In the genomic region with DNA sequence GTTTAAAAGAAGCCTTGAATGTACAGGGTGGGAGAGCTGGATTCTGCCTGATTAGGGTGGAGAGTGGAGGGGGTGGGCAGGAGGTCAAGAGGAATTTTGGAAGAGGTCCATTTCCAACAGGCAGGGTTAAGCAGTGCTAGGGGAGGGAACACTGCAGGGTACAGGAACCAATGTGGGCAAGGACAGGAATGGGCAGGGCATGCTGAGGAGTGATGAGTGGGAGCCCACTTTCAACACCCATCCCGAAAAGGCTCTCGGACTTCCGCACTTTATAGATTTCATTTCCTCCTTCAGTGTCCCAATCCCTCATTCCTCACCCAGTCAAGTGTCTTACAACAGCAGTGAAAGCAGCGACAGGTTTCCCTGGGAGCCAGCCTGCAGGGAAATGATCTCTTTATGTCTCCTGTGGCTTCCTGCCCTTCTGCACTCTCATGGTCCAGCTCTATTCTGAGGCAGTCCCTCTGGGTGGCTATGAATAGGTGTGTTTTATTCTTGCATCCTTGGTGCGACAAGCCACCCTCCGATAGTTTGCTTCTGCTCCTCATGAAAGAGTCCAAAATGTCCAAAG, we compare ENCODE assay signal across 35 cellular contexts.
"Had no signal": no experiment of that assay in that cellular context is flagged by ENCODE, and none has a peak within 500 bp of the region (broad histone marks: within the 10 kb centered on the region; RNA-seq: fewer than 3 reads in every experiment).

No MANE protein-coding gene starts in this region.

- H3K4me3 Mint-ChIP-seq: activated CD4-positive, alpha-beta T cell treated with anti-CD3 and anti-CD28 coated beads, Interleukin-2, amount 10 ng/mL, durations not matched to agents 7 days and 5 days; activated CD8-positive, alpha-beta T cell treated with anti-CD3 and anti-CD28 coated beads, Interleukin-2, amount 10 ng/mL, durations not matched to agents 7 days and 5 days; activated naive CD4-positive, alpha-beta T cell treated with anti-CD3 and anti-CD28 coated beads for 36 hours; activated T-cell treated with anti-CD3 and anti-CD28 coated beads, Interleukin-2, amount 50 U/mL, for 4 hours; activated T-helper 1 cell treated with anti-CD3 and anti-CD28 coated beads, Interleukin-12 subunit alpha, Interleukin-12 subunit beta, Interleukin-2, Interleukin-4 antibody, amounts not matched to agents 30 ng/mL and 10 ng/mL and 1 ng/mL, durations not matched to agents 14 hours and 24 hours and 36 hours; T-cell had no signal

- DNase-seq: activated CD4-positive, alpha-beta T cell treated with anti-CD3 and anti-CD28 coated beads for 1 hour; activated CD4-positive, alpha-beta T cell treated with anti-CD3 and anti-CD28 coated beads, Interleukin-2, amount 10 ng/mL, durations not matched to agents 7 days and 5 days; activated CD4-positive, alpha-beta T cell treated with anti-CD3 and anti-CD28 coated beads, Interleukin-2, amount 50 U/mL, for 48 hours; activated CD4-positive, CD25-positive, alpha-beta regulatory T cell; activated CD8-positive, alpha-beta T cell treated with anti-CD3 and anti-CD28 coated beads, Interleukin-2, amount 10 ng/mL, durations not matched to agents 7 days and 5 days; activated gamma-delta T cell treated with Interleukin-2 at 50 U/mL for 16 hours; activated naive CD4-positive, alpha-beta T cell treated with anti-CD3 and anti-CD28 coated beads for 36 hours; activated T-cell treated with anti-CD3 and anti-CD28 coated beads, Interleukin-2, amount 50 U/mL, for 4 hours; adrenal gland; body of pancreas; cerebellar nuclear complex; MM.1S; NCI-H1092 treated with DMSO at 0.1 percent for 48 hours; NCI-H1417; NCI-H146; NCI-H187; NCI-H2029 treated with DMSO at 0.1 percent for 48 hours; NCI-H2107; NCI-H2171; NCI-H510A; NCI-H526; NCI-H748 treated with DMSO at 0.1 percent for 48 hours; NK-92 treated with Interleukin-12 subunit alpha and Interleukin-12 subunit beta, amount 100 ng/mL, for 24 hours; OCI-M1; SHP77; SJCRH30; T-cell; T-helper 2 cell; T-helper 9 cell; WERI-Rb-1 had no signal

- H3K36me3 ChIP-seq: adrenal gland, breast epithelium, SJCRH30, WERI-Rb-1 had no signal

- H3K4me2 ChIP-seq: KMS-11 had no signal

- H3K27ac ChIP-seq: adrenal gland, body of pancreas, breast epithelium, KMS-11, SJCRH30, SK-N-MC, WERI-Rb-1 had no signal

- H3K36me3 Mint-ChIP-seq: activated naive CD4-positive, alpha-beta T cell treated with anti-CD3 and anti-CD28 coated beads, Interleukin-2, amount 50 U/mL, for 72 hours; T-cell had no signal

- H3K9me3 Mint-ChIP-seq: activated CD4-positive, alpha-beta T cell treated with anti-CD3 and anti-CD28 coated beads, Interleukin-2, amount 10 ng/mL, durations not matched to agents 7 days and 5 days; activated naive CD4-positive, alpha-beta T cell treated with anti-CD3 and anti-CD28 coated beads, Interleukin-2, amount 50 U/mL, for 72 hours; activated T-cell treated with anti-CD3 and anti-CD28 coated beads, Interleukin-2, amount 50 U/mL, for 4 hours; activated T-helper 1 cell treated with anti-CD3 and anti-CD28 coated beads, Interleukin-12 subunit alpha, Interleukin-12 subunit beta, Interleukin-2, Interleukin-4 antibody, amounts not matched to agents 30 ng/mL and 10 ng/mL and 1 ng/mL, durations not matched to agents 14 hours and 24 hours and 36 hours had no signal

- H3K27me3 ChIP-seq: adrenal gland, body of pancreas, breast epithelium, SJCRH30 had no signal

- H3K9ac ChIP-seq: KMS-11 had no signal

- H3K27ac Mint-ChIP-seq: activated CD4-positive, alpha-beta T cell treated with anti-CD3 and anti-CD28 coated beads, Interleukin-2, amount 10 ng/mL, durations not matched to agents 7 days and 5 days; activated CD8-positive, alpha-beta T cell treated with anti-CD3 and anti-CD28 coated beads, Interleukin-2, amount 10 ng/mL, durations not matched to agents 7 days and 5 days; activated naive CD4-positive, alpha-beta T cell treated with anti-CD3 and anti-CD28 coated beads for 36 hours; activated naive CD4-positive, alpha-beta T cell treated with anti-CD3 and anti-CD28 coated beads, Interleukin-2, amount 50 U/mL, for 72 hours; activated T-helper 1 cell treated with anti-CD3 and anti-CD28 coated beads, Interleukin-12 subunit alpha, Interleukin-12 subunit beta, Interleukin-2, Interleukin-4 antibody, amounts not matched to agents 30 ng/mL and 10 ng/mL and 1 ng/mL, durations not matched to agents 14 hours and 24 hours and 36 hours; T-cell had no signal

- H3K4me1 ChIP-seq: adrenal gland, body of pancreas, breast epithelium, SJCRH30 had no signal

- H3K9me3 ChIP-seq: body of pancreas had no signal

- ATAC-seq: activated CD8-positive, alpha-beta T cell treated with anti-CD3 and anti-CD28 coated beads, Interleukin-2, amount 10 ng/mL, durations not matched to agents 7 days and 5 days; activated naive CD4-positive, alpha-beta T cell treated with anti-CD3 and anti-CD28 coated beads, Interleukin-2, amount 50 U/mL, for 72 hours; activated T-cell treated with anti-CD3 and anti-CD28 coated beads, Interleukin-2, amount 50 U/mL, for 4 hours; body of pancreas; T-cell had no signal

- H3K4me1 Mint-ChIP-seq: activated CD4-positive, alpha-beta T cell treated with anti-CD3 and anti-CD28 coated beads, Interleukin-2, amount 10 ng/mL, durations not matched to agents 7 days and 5 days; T-cell had no signal

- H3K4me3 ChIP-seq: adrenal gland, body of pancreas, breast epithelium, SJCRH30, SK-N-MC had no signal
